Comparison of ENCODE assay signal across 8 cellular contexts in genomic region chrX:48890296-48890925, GRCh38. TPM values are rescaled to one million over a fixed set of nuclear protein-coding genes. Genes with fewer than 3 reads are reported as not detected.
DNase-seq lines count a peak whose midpoint lies in the region; ATAC-seq and TF ChIP-seq lines count a peak whose summit lies in the region.

No MANE protein-coding gene starts in this region.

- H3K9ac ChIP-seq in ES-I3 (ENCODE audit: low read depth, low read length) (peak overlapping the region; percentile 51; the same call in 1 of the 2 replicates), endodermal cell (ENCODE audit: extremely low read depth, low read length, poor library complexity, severe bottlenecking) (no peak overlapping the region)

- no peak overlapping the region for H3K27ac ChIP-seq in endodermal cell (ENCODE audit: low read depth, low read length)

- peaks cover 3% of the 10 kb centered on the region for H3K27me3 Mint-ChIP-seq in endodermal cell (ENCODE audit: insufficient read depth)
- peaks cover 8% of the 10 kb centered on the region for H3K27me3 Mint-ChIP-seq in progenitor cell of endocrine pancreas

- TF ChIP-seq CTCF in endodermal cell (conservative IDR thresholded peaks at IDR 0.05) (no peak), progenitor cell of endocrine pancreas (IDR thresholded peaks at IDR 0.05; ENCODE audit: unreplicated experiment) (no peak)

- peak overlapping the region; percentile 59 for H3K4me3 Mint-ChIP-seq in endodermal cell
- H3K4me3 Mint-ChIP-seq in progenitor cell of endocrine pancreas (ENCODE audit: low read depth) = peak overlapping the region; percentile 76

- H3K4me3 ChIP-seq in endodermal cell (ENCODE audit: low read length) = peak overlapping the region; percentile 69

- 40 to 44% methylated on average over 9 to 15 of the region's 15 CpGs for WGBS in endodermal cell (ENCODE audit: insufficient coverage in 1 of 2, insufficient read length in 1 of 2), 2 experiments

- H3K9me3 ChIP-seq in ES-I3 (ENCODE audit: control insufficient read depth, insufficient read depth, low read length) (no peaks in the 10 kb centered on the region), endodermal cell (ENCODE audit: control insufficient read depth, low read length) (no peaks in the 10 kb centered on the region)

- H3K9me3 Mint-ChIP-seq in endodermal cell (peaks cover 60% of the 10 kb centered on the region), progenitor cell of endocrine pancreas (ENCODE audit: low read depth) (peaks cover 7% of the 10 kb centered on the region)

- H3K36me3 Mint-ChIP-seq in endodermal cell (ENCODE audit: low read depth) (peaks cover 8% of the 10 kb centered on the region), progenitor cell of endocrine pancreas (ENCODE audit: insufficient read depth) (no peaks in the 10 kb centered on the region)

- H3K27ac Mint-ChIP-seq in endodermal cell (peak overlapping the region; percentile 40), progenitor cell of endocrine pancreas (peak overlapping the region; percentile 84)

- no peaks in the 10 kb centered on the region for H3K4me1 Mint-ChIP-seq in endodermal cell
- H3K4me1 Mint-ChIP-seq in progenitor cell of endocrine pancreas (ENCODE audit: low read depth) = peaks cover 8% of the 10 kb centered on the region

- H3K36me3 ChIP-seq in ES-I3 (ENCODE audit: insufficient read depth, low read length) (no peaks in the 10 kb centered on the region; the same call in 1 of the 2 replicates), endodermal cell (ENCODE audit: control insufficient read depth, insufficient read depth, low read length) (peaks cover 8% of the 10 kb centered on the region)

- DNase-seq in NCI-H82 (lab: John Stamatoyannopoulos, UW) (peak; percentile 81), endodermal cell (no peak), progenitor cell of endocrine pancreas (ENCODE audit: low spot score, unreplicated experiment) (no peak), GM19238 (ENCODE audit: insufficient read length, low spot score) (no peak), KG1 (lab: John Stamatoyannopoulos, UW) (no peak)
- no peak for DNase-seq in activated CD4-positive, alpha-beta T cell treated with anti-CD3 and anti-CD28 coated beads for 4 hours

- H3K27me3 ChIP-seq in endodermal cell (ENCODE audit: control insufficient read depth, insufficient read depth, low read length, poor library complexity, severe bottlenecking) = no peaks in the 10 kb centered on the region

- ATAC-seq in GM18909 (IDR thresholded peaks at IDR 0.05; ENCODE audit: poor library complexity, unreplicated experiment) = no peak

- peaks cover 11% of the 10 kb centered on the region; the same call in 1 of the 2 replicates for H3K4me1 ChIP-seq in ES-I3 (ENCODE audit: insufficient read depth, low read length)
- H3K4me1 ChIP-seq in endodermal cell (ENCODE audit: control insufficient read depth, insufficient read depth, low read length) = no peaks in the 10 kb centered on the region

RNA-seq across cellular contexts. Expression of gene TIMM17B, which starts 7.2 kb away (rescaled TPM):
- total RNA-seq in endodermal cell (10 to 100 TPM; 78.6 to 83.3 TPM), progenitor cell of endocrine pancreas (68.1 and 73.8 TPM in 2 replicates)
- polyA plus RNA-seq in endodermal cell (2013, experiment 1 of 2) = 76.0 TPM
- polyA plus RNA-seq in endodermal cell (2013, experiment 2 of 2) = 62.0 TPM

RNA-seq across cellular contexts. Expression of gene PQBP1, which starts 7.3 kb away (rescaled TPM):
- total RNA-seq in endodermal cell (10 to 100 TPM; 46.6 to 69.0 TPM), progenitor cell of endocrine pancreas (71.5 and 75.4 TPM in 2 replicates)
- 57.8 TPM for polyA plus RNA-seq in endodermal cell (2013, experiment 1 of 2)
- polyA plus RNA-seq in endodermal cell (2013, experiment 2 of 2) = 51.3 TPM

RNA-seq across cellular contexts. Expression of gene SLC35A2, which starts 21.0 kb away (rescaled TPM):
- 10 to 100 TPM; 22.8 to 24.7 TPM for total RNA-seq in endodermal cell
- polyA plus RNA-seq in endodermal cell (2013, experiment 1 of 2) = 14.2 TPM
- polyA plus RNA-seq in endodermal cell (2013, experiment 2 of 2) = 17.5 TPM
- total RNA-seq in progenitor cell of endocrine pancreas = 33.9 and 34.9 TPM in 2 replicates

RNA-seq across cellular contexts. Expression of gene PIM2, which starts 28.4 kb away (rescaled TPM):
- total RNA-seq in endodermal cell (10 to 100 TPM; 26.2 to 94.0 TPM), progenitor cell of endocrine pancreas (9.9 and 10.4 TPM in 2 replicates)
- 17.8 TPM for polyA plus RNA-seq in endodermal cell (2013, experiment 1 of 2)
- 16.2 TPM for polyA plus RNA-seq in endodermal cell (2013, experiment 2 of 2)

RNA-seq across cellular contexts. Expression of gene PCSK1N, which starts 55.0 kb away (rescaled TPM):
- total RNA-seq in endodermal cell (1 to 10 TPM; 2.9 to 4.0 TPM), progenitor cell of endocrine pancreas (55.4 and 58.3 TPM in 2 replicates)
- 41.3 TPM for polyA plus RNA-seq in endodermal cell (2013, experiment 1 of 2)
- polyA plus RNA-seq in endodermal cell (2013, experiment 2 of 2) = 47.1 TPM
